2 cellular contexts compared by ENCODE assay signal in the genomic region with DNA sequence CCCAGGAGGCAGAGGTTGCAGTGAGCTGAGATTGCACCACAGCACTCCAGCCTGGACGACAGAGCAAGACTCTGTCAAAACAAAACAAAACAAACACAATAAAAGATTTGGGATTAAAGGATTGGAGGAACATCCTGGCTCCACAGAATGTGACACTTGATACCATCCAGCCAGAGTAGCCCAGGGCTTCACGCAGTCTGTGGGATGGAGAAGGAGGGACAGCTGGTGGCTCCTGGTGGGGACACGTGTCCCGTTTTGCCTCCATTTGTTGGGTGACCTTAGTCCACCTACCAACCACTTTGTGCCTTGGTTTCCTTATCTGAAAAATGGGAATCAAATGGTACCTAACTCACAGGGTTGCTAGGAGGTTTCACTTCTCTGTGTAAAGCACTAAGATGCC.
TF ChIP-seq lines count a peak whose summit lies in the region.

No MANE protein-coding gene starts in this region.

TF ChIP-seq in HepG2, 621 proteins besides CTCF, POLR2A, EP300 and RAD21:
- peak; percentile 54; the same call in 1 of the 2 replicates for TF ChIP-seq ZNF629 (CRISPR knock-in tag; conservative IDR thresholded peaks at IDR 0.05)
- no peak for TF ChIP-seq PHF5A (CRISPR knock-in tag; IDR thresholded peaks at IDR 0.05; ENCODE audit: low read depth, unreplicated experiment)

TF ChIP-seq in endothelial cell of umbilical vein, 7 proteins besides CTCF, POLR2A, EP300 and RAD21:
- TF ChIP-seq JUN (IDR thresholded peaks at IDR 0.05; ENCODE audit: borderline replicate concordance, insufficient read depth, insufficient read length, low read depth), result no peak
